8 cellular contexts compared by ENCODE assay signal in genomic region chr10:73591935-73592699, GRCh38. TPM values are rescaled to one million over a fixed set of nuclear protein-coding genes. Genes with fewer than 3 reads are reported as not detected.
DNase-seq lines count a peak whose midpoint lies in the region; ATAC-seq and TF ChIP-seq lines count a peak whose summit lies in the region.

No MANE protein-coding gene starts in this region.

- no peak for TF ChIP-seq POLR2A in ovary (IDR thresholded peaks at IDR 0.05)

- peak overlapping the region; percentile 67 for H3K27ac ChIP-seq in cardiac muscle cell
- H3K27ac ChIP-seq in ovary: no peak overlapping the region

- 32 to 37% (median 36%) methylated on average over 3 of the region's 3 CpGs for WGBS in ovary, 3 donors

- H3K4me3 ChIP-seq in cardiac muscle cell (no peak overlapping the region), ovary (no peak overlapping the region)

- H3K27me3 ChIP-seq in cardiac muscle cell (no peaks in the 10 kb centered on the region), ovary (no peaks in the 10 kb centered on the region)

- H3K4me1 ChIP-seq in cardiac muscle cell (ENCODE audit: low read depth) (peaks cover 17% of the 10 kb centered on the region), ovary (ENCODE audit: insufficient read depth) (peaks cover 4% of the 10 kb centered on the region)

- ATAC-seq in GM19455 (IDR thresholded peaks at IDR 0.05; ENCODE audit: unreplicated experiment) (no peak), GM19395 (IDR thresholded peaks at IDR 0.05; ENCODE audit: unreplicated experiment) (no peak)

- H3K36me3 ChIP-seq in cardiac muscle cell: no peaks in the 10 kb centered on the region
- H3K36me3 ChIP-seq in ovary: no peaks in the 10 kb centered on the region

- no peaks in the 10 kb centered on the region for H3K9me3 ChIP-seq in cardiac muscle cell (ENCODE audit: low read depth)
- no peaks in the 10 kb centered on the region for H3K9me3 ChIP-seq in ovary

- TF ChIP-seq CTCF in cardiac muscle cell (IDR thresholded peaks at IDR 0.05; ENCODE audit: low read depth, low read length) (no peak), ovary (IDR thresholded peaks at IDR 0.05) (no peak)

- no peak for TF ChIP-seq EP300 in ovary (IDR thresholded peaks at IDR 0.05)

- DNase-seq in NOMO-1 (lab: John Stamatoyannopoulos, UW; ENCODE audit: unreplicated experiment in 2 of 2): peak; percentile 22 to 56
- no peak for DNase-seq in NOMO-1 treated with dmso at 0.1 percent for 144 hours (lab: John Stamatoyannopoulos, UW; ENCODE audit: unreplicated experiment)
- DNase-seq in NCI-H1694 (lab: John Stamatoyannopoulos, UW): peak; percentile 39
- DNase-seq in activated naive CD4-positive, alpha-beta T cell treated with anti-CD3 and anti-CD28 coated beads, Interleukin-2, amount 50 U/mL, for 16 hours: peak; percentile 12
- DNase-seq in cardiac muscle cell (ENCODE audit: low read depth in 1 of 2, low spot score in 1 of 2): peak; percentile 58 to 70
- peak in 4 of 5 donors; percentile 31 to 64 (median 41) for DNase-seq in ovary

- intact Hi-C loops in ovary (cut with DNase I): no loop called here

RNA-seq across cellular contexts. Expression of gene USP54, which starts 1.0 kb away (rescaled TPM):
- total RNA-seq in cardiac muscle cell (9.4 and 12.4 TPM in 2 replicates), ovary (10 to 100 TPM; 29.0 to 72.7 (median 33.1) TPM)
- polyA plus RNA-seq in cardiac muscle cell (9.6 and 10.6 TPM in 2 replicates), ovary (10 to 100 TPM in 1 of 2 donors, 1 to 10 TPM in 1; 8.0 to 27.8 TPM)

RNA-seq across cellular contexts. Expression of gene MYOZ1, which starts 49.2 kb away (rescaled TPM):
- total RNA-seq in cardiac muscle cell: 13.6 and 16.2 TPM in 2 replicates
- polyA plus RNA-seq in cardiac muscle cell: 11.7 and 17.0 TPM in 2 replicates
- 1 to 10 TPM in 3 of 7 donors, under 1 TPM in 3, not detected in 1; 0.25 to 1.8 (median 0.77) TPM for total RNA-seq in ovary
- polyA plus RNA-seq in ovary: 1 to 10 TPM; 1.3 to 6.1 TPM
